Comparison of ENCODE assay signal across 17 cellular contexts in the genomic region with DNA sequence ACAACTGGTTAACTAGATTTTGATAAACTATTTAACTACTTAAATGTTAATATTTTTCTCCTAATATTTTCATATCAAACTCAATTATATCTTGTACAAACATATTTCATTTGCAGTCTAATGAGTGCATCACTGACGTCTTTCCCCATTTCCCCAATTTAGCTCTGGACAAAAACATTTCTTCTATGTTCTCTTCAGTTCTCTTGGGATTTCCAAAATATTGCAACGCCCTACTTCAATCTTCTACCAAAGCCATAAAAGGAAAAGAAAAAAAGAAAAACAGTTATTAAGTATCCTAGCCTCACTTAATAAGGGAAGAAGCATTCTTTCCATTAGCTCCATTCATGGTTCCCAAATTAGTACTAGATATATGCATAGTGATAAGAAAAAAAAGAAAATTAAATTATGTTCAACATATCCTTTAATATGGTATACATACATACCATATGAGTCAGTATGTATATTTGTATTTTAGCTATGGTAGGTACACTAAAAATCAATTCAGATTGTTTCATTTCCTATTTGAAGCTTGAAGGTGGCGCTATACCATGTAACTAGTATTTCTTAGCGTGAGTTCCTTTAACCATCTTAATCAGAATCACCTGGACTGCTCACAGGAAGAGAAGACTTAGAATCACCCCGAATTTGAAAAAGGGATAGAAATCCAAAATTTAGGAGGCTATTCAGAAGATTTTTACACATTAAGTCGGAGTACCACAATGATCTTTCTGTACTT. TPM values are rescaled to one million over a fixed set of nuclear protein-coding genes. Genes with fewer than 3 reads are reported as not detected.
A peak's percentile ranks its signal among the peaks of the same experiment; 100 is the strongest.
DNase-seq lines count a peak whose midpoint lies in the region; ATAC-seq, FAIRE-seq and TF ChIP-seq lines count a peak whose summit lies in the region.
"Had no signal": no experiment of that assay in that cellular context is flagged by ENCODE, and none has a peak within 500 bp of the region (broad histone marks: within the 10 kb centered on the region; RNA-seq: fewer than 3 reads in every experiment).

No MANE protein-coding gene starts in this region.

- H3K9me3 ChIP-seq in CD4-positive, CD25-positive, alpha-beta regulatory T cell (ENCODE audit: control insufficient read depth in 2 of 2, low read length in 2 of 2): no peaks in the 10 kb centered on the region
- no peaks in the 10 kb centered on the region for H3K9me3 ChIP-seq in pancreas

- H3K36me3 ChIP-seq in CD4-positive, CD25-positive, alpha-beta regulatory T cell (ENCODE audit: control insufficient read depth, insufficient read depth, low read length): peaks cover 73% of the 10 kb centered on the region
- peaks cover 0 to 41% (median 15%) of the 10 kb centered on the region in 3 donors for H3K36me3 ChIP-seq in pancreas

- H3K4me1 ChIP-seq in CD4-positive, CD25-positive, alpha-beta regulatory T cell (ENCODE audit: control insufficient read depth, insufficient read depth, low read length, poor library complexity, severe bottlenecking): peaks cover 68% of the 10 kb centered on the region
- H3K4me1 ChIP-seq in pancreas: peaks cover 5 to 31% (median 12%) of the 10 kb centered on the region in 3 donors

- H3K36me3 Mint-ChIP-seq in CD4-positive, CD25-positive, alpha-beta regulatory T cell: peaks cover 48% of the 10 kb centered on the region
- H3K36me3 Mint-ChIP-seq in HFFc6 (ENCODE audit: low read depth): peaks cover 32% of the 10 kb centered on the region

- no peaks in the 10 kb centered on the region for H3K27me3 ChIP-seq in CD4-positive, CD25-positive, alpha-beta regulatory T cell (ENCODE audit: control insufficient read depth, insufficient read depth, low read length)
- H3K27me3 ChIP-seq in dorsolateral prefrontal cortex (no peaks in the 10 kb centered on the region), pancreas (no peaks in the 10 kb centered on the region)

- H3K27ac ChIP-seq in CD4-positive, CD25-positive, alpha-beta regulatory T cell (ENCODE audit: insufficient read depth, low read length, poor library complexity, severe bottlenecking): peak overlapping the region; percentile 3
- peak overlapping the region in 30 of 59 donors; percentile 4 to 72 (median 49) for H3K27ac ChIP-seq in dorsolateral prefrontal cortex
- no peak overlapping the region for H3K27ac ChIP-seq in pancreas

- no peak for FAIRE-seq in pancreas (lab: Jason Lieb, UNC)

- 91 to 94% methylated on average over 6 of the region's 6 CpGs for WGBS in pancreas, 2 donors

- intact Hi-C loops in dorsolateral prefrontal cortex (cut with DNase I) (no loop called here), sciatic nerve (cut with DNase I) (no loop called here), pancreas (cut with DNase I) (no loop called here)

- H3K27ac Mint-ChIP-seq in CD4-positive, CD25-positive, alpha-beta regulatory T cell: peak overlapping the region in 2 of 3 donors; percentile 2 to 31
- H3K27ac Mint-ChIP-seq in HFFc6: no peak overlapping the region
- H3K27ac Mint-ChIP-seq: activated CD4-positive, alpha-beta memory T cell treated with anti-CD3 and anti-CD28 coated beads for 36 hours had no signal

- H3K9me3 Mint-ChIP-seq in CD4-positive, CD25-positive, alpha-beta regulatory T cell: no peaks in the 10 kb centered on the region
- H3K9me3 Mint-ChIP-seq in HFFc6: no peaks in the 10 kb centered on the region
- H3K9me3 Mint-ChIP-seq: activated CD4-positive, alpha-beta memory T cell treated with anti-CD3 and anti-CD28 coated beads for 36 hours; brain; stimulated activated naive CD8-positive, alpha-beta T cell treated with anti-CD3 and anti-CD28 coated beads, Interleukin-15, amount 100 ng/mL, for 72 hours had no signal

- ATAC-seq in CD4-positive, CD25-positive, alpha-beta regulatory T cell (ENCODE audit: low read depth in 2 of 2): no peak
- ATAC-seq in sciatic nerve (peak; percentile 78), pancreas (no peak)
- ATAC-seq: left lobe of liver; stimulated activated naive CD8-positive, alpha-beta T cell treated with anti-CD3 and anti-CD28 coated beads, Interleukin-15, amount 100 ng/mL, for 72 hours had no signal

- peak overlapping the region in 2 of 4 donors; percentile 27 to 56 for H3K4me3 Mint-ChIP-seq in CD4-positive, CD25-positive, alpha-beta regulatory T cell
- no peak overlapping the region for H3K4me3 Mint-ChIP-seq in HFFc6
- H3K4me3 Mint-ChIP-seq: activated CD4-positive, alpha-beta memory T cell treated with anti-CD3 and anti-CD28 coated beads for 36 hours; stimulated activated naive CD8-positive, alpha-beta T cell treated with anti-CD3 and anti-CD28 coated beads, Interleukin-15, amount 100 ng/mL, for 72 hours had no signal

- H3K4me1 Mint-ChIP-seq in CD4-positive, CD25-positive, alpha-beta regulatory T cell: peaks cover 50 to 83% (median 59%) of the 10 kb centered on the region in 4 donors
- H3K4me1 Mint-ChIP-seq in HFFc6 (ENCODE audit: low read depth): peaks cover 6% of the 10 kb centered on the region

- H3K4me3 ChIP-seq in CD4-positive, CD25-positive, alpha-beta regulatory T cell (ENCODE audit: low read depth, low read length): no peak overlapping the region
- H3K4me3 ChIP-seq in dorsolateral prefrontal cortex (no peak overlapping the region), pancreas (no peak overlapping the region)

- peak; percentile 41 for TF ChIP-seq CTCF in HFFc6 (IDR thresholded peaks at IDR 0.05)
- TF ChIP-seq CTCF in dorsolateral prefrontal cortex (IDR thresholded peaks at IDR 0.05 in 54 of 56, conservative IDR thresholded peaks at IDR 0.05 in 2 of 56; ENCODE audit: low read depth in 1 of 56, partially characterized antibody in 56 of 56): no peak
- TF ChIP-seq CTCF in pancreas (IDR thresholded peaks at IDR 0.05): no peak

- H3K27me3 Mint-ChIP-seq in CD4-positive, CD25-positive, alpha-beta regulatory T cell: no peaks in the 10 kb centered on the region
- H3K27me3 Mint-ChIP-seq in HFFc6 (ENCODE audit: insufficient read depth): no peaks in the 10 kb centered on the region
- H3K27me3 Mint-ChIP-seq: activated CD4-positive, alpha-beta memory T cell treated with anti-CD3 and anti-CD28 coated beads for 36 hours; brain; stimulated activated naive CD8-positive, alpha-beta T cell treated with anti-CD3 and anti-CD28 coated beads, Interleukin-15, amount 100 ng/mL, for 72 hours had no signal

- no peak for DNase-seq in CD4-positive, CD25-positive, alpha-beta regulatory T cell
- DNase-seq in HFFc6 (no peak), dorsolateral prefrontal cortex (no peak), sciatic nerve (ENCODE audit: low spot score) (no peak), pancreas (no peak), NCI-H226 (no peak), SKM-1 (lab: John Stamatoyannopoulos, UW; ENCODE audit: unreplicated experiment) (no peak)
- no peak for DNase-seq in stimulated activated CD4-positive, alpha-beta T cell treated with anti-CD3 and anti-CD28 coated beads, Interleukin-2, amount 100 ng/mL, for 24 hours
- DNase-seq: activated CD4-positive, alpha-beta memory T cell treated with anti-CD3 and anti-CD28 coated beads for 36 hours; activated gamma-delta T cell; Kasumi-1; NCI-H446 treated with DMSO at 0.1 percent for 48 hours; posterior cingulate gyrus; stimulated activated CD4-positive, alpha-beta T cell treated with anti-CD3 and anti-CD28 coated beads, Interleukin-12 subunit alpha, Interleukin-12 subunit beta, amount 100 ng/mL, for 4 hours; stimulated activated naive CD8-positive, alpha-beta T cell treated with anti-CD3 and anti-CD28 coated beads, Interleukin-15, amount 100 ng/mL, for 72 hours had no signal

RNA-seq across cellular contexts. Expression of a gene that starts 9.9 kb away (rescaled TPM):
- 89.0 TPM for total RNA-seq in CD4-positive, CD25-positive, alpha-beta regulatory T cell
- polyA plus RNA-seq in CD4-positive, CD25-positive, alpha-beta regulatory T cell: 10 to 100 TPM; 36.7 to 63.3 (median 48.5) TPM
- total RNA-seq in HFFc6 (2021; fragmentation: NEBNext Ultra II Directional; extraction: Animal tissue kit (Norgen Biotek cat#: 25700)): 10 to 100 TPM; 31.6 to 36.5 (median 34.8) TPM
- total RNA-seq in dorsolateral prefrontal cortex: 10 to 100 TPM; 48.6 to 79.1 (median 59.0) TPM
- 88.8 TPM for total RNA-seq in sciatic nerve
- total RNA-seq in pancreas: 10 to 100 TPM; 11.9 to 23.8 (median 14.5) TPM
- 10 to 100 TPM in 1 of 2 donors, 1 to 10 TPM in 1; 7.5 to 16.8 TPM for polyA plus RNA-seq in pancreas

RNA-seq across cellular contexts. Expression of a gene that starts 25.2 kb away (rescaled TPM):
- 27.3 TPM for total RNA-seq in CD4-positive, CD25-positive, alpha-beta regulatory T cell
- polyA plus RNA-seq in CD4-positive, CD25-positive, alpha-beta regulatory T cell: 10 to 100 TPM; 36.9 to 45.5 (median 41.0) TPM
- total RNA-seq in HFFc6 (2021; fragmentation: NEBNext Ultra II Directional; extraction: Animal tissue kit (Norgen Biotek cat#: 25700)): 10 to 100 TPM; 28.4 to 35.1 (median 29.8) TPM
- 10 to 100 TPM; 15.1 to 34.3 (median 21.5) TPM for total RNA-seq in dorsolateral prefrontal cortex
- total RNA-seq in sciatic nerve: 46.5 TPM
- total RNA-seq in pancreas: 10 to 100 TPM; 14.3 to 24.3 (median 19.4) TPM
- 10 to 100 TPM in 1 of 2 donors, 1 to 10 TPM in 1; 9.1 to 17.0 TPM for polyA plus RNA-seq in pancreas

Comparison
In these comparisons a context has a peak if more than half of its experiments do, and no peak if none do; other contexts are left out.
1. H3K27ac ChIP-seq: peak in CD4-positive, CD25-positive, alpha-beta regulatory T cell (single experiment) and dorsolateral prefrontal cortex (30 of 59); none in pancreas (0 of 4).